In genomic region chr3:68819361-68819760, GRCh38 we compare ENCODE assay signal across 25 cellular contexts.
"Had no signal": no experiment of that assay in that cellular context is flagged by ENCODE, and none has a peak within 500 bp of the region (broad histone marks: within the 10 kb centered on the region; RNA-seq: fewer than 3 reads in every experiment).

No MANE protein-coding gene starts in this region.

- H3K36me3 ChIP-seq: gastroesophageal sphincter, heart left ventricle, left lung, neural progenitor cell, sigmoid colon, stomach, thyroid gland had no signal

- DNase-seq: effector memory CD4-positive, alpha-beta T cell; foreskin fibroblast; heart left ventricle; left cardiac atrium; left lung; mammary epithelial cell; mesendoderm; midbrain; naive thymus-derived CD4-positive, alpha-beta T cell; posterior cingulate gyrus; psoas muscle; right cardiac atrium; sigmoid colon; stimulated activated CD4-positive, alpha-beta T cell treated with anti-CD3 and anti-CD28 coated beads, Interleukin-2, amount 100 ng/mL, for 24 hours; stimulated activated CD4-positive, alpha-beta T cell treated with anti-CD3 and anti-CD28 coated beads, Interleukin-4, amount 100 ng/mL, for 24 hours; stimulated activated naive CD4-positive, alpha-beta T cell treated with Interleukin-2 at 50 U/mL for 16 hours; stomach; thyroid gland had no signal

- H3K27me3 ChIP-seq: gastroesophageal sphincter, heart left ventricle, hepatocyte, left lung, neural progenitor cell, sigmoid colon, stomach, thyroid gland had no signal

- H3K9me3 ChIP-seq: psoas muscle, thyroid gland had no signal

- FAIRE-seq: colon, endometrium, islet of Langerhans had no signal

- H3K4me2 ChIP-seq: hepatocyte, neural progenitor cell had no signal

- ATAC-seq: gastroesophageal sphincter; heart left ventricle; left cardiac atrium; left lung; naive thymus-derived CD4-positive, alpha-beta T cell; psoas muscle; right cardiac atrium; stimulated activated effector memory CD8-positive, alpha-beta T cell treated with anti-CD3 and anti-CD28 coated beads, Interleukin-12 subunit alpha, Interleukin-12 subunit beta, amount 100 ng/mL, for 72 hours had no signal

- H3K4me3 ChIP-seq: gastroesophageal sphincter, heart left ventricle, hepatocyte, left lung, neural progenitor cell, psoas muscle, sigmoid colon, stomach, thyroid gland had no signal

- H3K9ac ChIP-seq: neural progenitor cell had no signal

- H3K79me2 ChIP-seq: hepatocyte had no signal

- H3K4me1 ChIP-seq: gastroesophageal sphincter, heart left ventricle, left lung, neural progenitor cell, psoas muscle, sigmoid colon, stomach, thyroid gland had no signal

- H3K27ac ChIP-seq: gastroesophageal sphincter, heart left ventricle, hepatocyte, left lung, neural progenitor cell, psoas muscle, sigmoid colon, stomach, thyroid gland had no signal

- H2AFZ ChIP-seq: hepatocyte, neural progenitor cell had no signal
